Comparison of ENCODE assay signal across 15 cellular contexts in the genomic region with DNA sequence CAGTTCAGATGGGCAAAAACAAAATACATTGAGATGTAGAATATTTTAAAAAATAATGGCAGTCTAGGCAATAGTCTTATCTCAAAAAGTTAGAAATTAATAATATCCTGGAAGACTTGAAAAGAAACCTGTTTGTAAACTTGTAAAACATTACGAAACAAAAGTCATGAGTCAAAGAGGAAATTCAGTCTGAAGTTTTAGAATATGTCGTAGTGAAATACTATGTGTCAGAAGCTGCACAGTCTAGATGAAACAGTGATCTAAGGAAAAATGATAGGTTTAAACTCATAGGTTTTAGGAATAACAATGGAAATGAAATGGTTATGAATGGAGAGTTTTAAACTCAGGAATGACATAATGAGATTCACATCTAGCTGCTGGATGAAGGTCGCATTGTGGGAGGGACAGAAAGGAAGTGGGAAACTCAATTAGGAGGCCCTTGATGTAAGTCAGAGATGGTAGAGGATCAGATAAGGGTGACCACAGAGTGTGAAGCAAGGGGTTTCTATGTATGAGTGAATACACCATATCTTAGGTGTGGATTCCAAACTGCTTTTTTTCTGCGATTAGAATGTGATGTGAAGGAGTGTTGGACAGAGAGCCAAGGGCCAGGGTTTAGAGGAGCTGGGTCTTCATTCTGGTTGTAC. TPM values are rescaled to one million over a fixed set of nuclear protein-coding genes. Genes with fewer than 3 reads are reported as not detected.
DNase-seq lines count a peak whose midpoint lies in the region; ATAC-seq and TF ChIP-seq lines count a peak whose summit lies in the region.
"Had no signal": no experiment of that assay in that cellular context is flagged by ENCODE, and none has a peak within 500 bp of the region (broad histone marks: within the 10 kb centered on the region; RNA-seq: fewer than 3 reads in every experiment).

No MANE protein-coding gene starts in this region.

- peaks cover 52% of the 10 kb centered on the region for H3K4me1 Mint-ChIP-seq in activated naive CD4-positive, alpha-beta T cell treated with anti-CD3 and anti-CD28 coated beads, Interleukin-2, amount 10 ng/mL, durations not matched to agents 7 days and 5 days

- peaks cover 0 to 16% (median 0%) of the 10 kb centered on the region in 45 donors for H3K27me3 ChIP-seq in dorsolateral prefrontal cortex
- H3K27me3 ChIP-seq: uterus had no signal

- DNase-seq in activated naive CD4-positive, alpha-beta T cell treated with anti-CD3 and anti-CD28 coated beads, Interleukin-2, amount 10 ng/mL, durations not matched to agents 7 days and 5 days: no peak
- no peak for DNase-seq in activated naive CD4-positive, alpha-beta T cell (lab: John Stamatoyannopoulos, UW)
- peak; percentile 81 for DNase-seq in SIG-M5 treated with dmso at 0.1 percent for 504 hours (lab: John Stamatoyannopoulos, UW; ENCODE audit: unreplicated experiment)
- peak; percentile 28 for DNase-seq in central memory CD4-positive, alpha-beta T cell
- no peak for DNase-seq in COLO829 (ENCODE audit: low spot score)
- DNase-seq in dorsolateral prefrontal cortex: no peak
- DNase-seq in UCSD-AML1 (lab: John Stamatoyannopoulos, UW; ENCODE audit: unreplicated experiment): no peak
- DNase-seq: EL, hypothalamus, NCI-H524, uterus had no signal

- peaks cover 6% of the 10 kb centered on the region for H3K9me3 Mint-ChIP-seq in activated naive CD4-positive, alpha-beta T cell treated with anti-CD3 and anti-CD28 coated beads, Interleukin-2, amount 10 ng/mL, durations not matched to agents 7 days and 5 days

- no peak overlapping the region for H3K4me3 Mint-ChIP-seq in activated naive CD4-positive, alpha-beta T cell treated with anti-CD3 and anti-CD28 coated beads, Interleukin-2, amount 10 ng/mL, durations not matched to agents 7 days and 5 days

- TF ChIP-seq CTCF in dorsolateral prefrontal cortex (IDR thresholded peaks at IDR 0.05 in 54 of 56, conservative IDR thresholded peaks at IDR 0.05 in 2 of 56; ENCODE audit: low read depth in 1 of 56, partially characterized antibody in 56 of 56): no peak

- H3K27ac Mint-ChIP-seq in activated naive CD4-positive, alpha-beta T cell treated with anti-CD3 and anti-CD28 coated beads, Interleukin-2, amount 10 ng/mL, durations not matched to agents 7 days and 5 days: peak overlapping the region; percentile 5

- H3K27me3 Mint-ChIP-seq in activated naive CD4-positive, alpha-beta T cell treated with anti-CD3 and anti-CD28 coated beads, Interleukin-2, amount 10 ng/mL, durations not matched to agents 7 days and 5 days: peaks cover 4% of the 10 kb centered on the region

- peaks cover 62% of the 10 kb centered on the region for H3K36me3 Mint-ChIP-seq in activated naive CD4-positive, alpha-beta T cell treated with anti-CD3 and anti-CD28 coated beads, Interleukin-2, amount 10 ng/mL, durations not matched to agents 7 days and 5 days

- intact Hi-C loops in dorsolateral prefrontal cortex (cut with DNase I): loop anchor here in 1 of 2 donors (10.0 kb wide), 1 partner anchor 218 kb away; no protein-coding TSS in a partner anchor

- ATAC-seq in GM21737 (IDR thresholded peaks at IDR 0.05; ENCODE audit: unreplicated experiment): no peak

- H3K4me3 ChIP-seq in dorsolateral prefrontal cortex: no peak overlapping the region
- H3K4me3 ChIP-seq: lung, SK-N-MC, uterus had no signal

- H3K27ac ChIP-seq in dorsolateral prefrontal cortex: no peak overlapping the region
- H3K27ac ChIP-seq: SK-N-MC, uterus had no signal

- CTCF ChIA-PET in activated naive CD4-positive, alpha-beta T cell treated with anti-CD3 and anti-CD28 coated beads, Interleukin-2, amount 10 ng/mL, durations not matched to agents 7 days and 5 days (lab: Charles Lee): interaction anchor here (1.8 kb wide), 1 partner anchor 28 kb away, joined by 5 read pairs; no protein-coding TSS in a partner anchor

RNA-seq across cellular contexts. Expression of a gene that starts 2.8 kb away (rescaled TPM):
- 10 to 100 TPM; 13.8 to 51.6 (median 33.7) TPM for total RNA-seq in dorsolateral prefrontal cortex

RNA-seq across cellular contexts. Expression of a gene that starts 15.5 kb away (rescaled TPM):
- total RNA-seq in dorsolateral prefrontal cortex: under 1 TPM in 1 of 120 experiments, not detected in 119; 0.84 TPM
- total RNA-seq: lung, osteocyte, uterus had no signal

Comparison
In these comparisons a context has a peak if more than half of its experiments do, and no peak if none do; other contexts are left out.
1. DNase-seq: peak in SIG-M5 treated with dmso at 0.1 percent for 504 hours (single experiment) and central memory CD4-positive, alpha-beta T cell (single experiment); none in activated naive CD4-positive, alpha-beta T cell treated with anti-CD3 and anti-CD28 coated beads, Interleukin-2, amount 10 ng/mL, durations not matched to agents 7 days and 5 days (single experiment), activated naive CD4-positive, alpha-beta T cell (0 of 4), COLO829 (single experiment), dorsolateral prefrontal cortex (0 of 10) and UCSD-AML1 (single experiment).